In genomic region chr9:130588416-130588815, GRCh38 we compare ENCODE assay signal across 1 cellular context.
TF ChIP-seq lines count a peak whose summit lies in the region.

No MANE protein-coding gene starts in this region.

TF ChIP-seq in endothelial cell of umbilical vein, 7 proteins besides CTCF, POLR2A, EP300 and RAD21 (continued from another document):
- TF ChIP-seq GATA2 (IDR thresholded peaks at IDR 0.05; ENCODE audit: insufficient read depth, insufficient read length, low read depth, low read length) (no peak), POLR2AphosphoS5 (IDR thresholded peaks at IDR 0.05; ENCODE audit: insufficient read depth, low read depth, low read length) (no peak), EZH2 (IDR thresholded peaks at IDR 0.05; ENCODE audit: borderline replicate concordance, low read depth, low read length, severe bottlenecking) (no peak), JUN (IDR thresholded peaks at IDR 0.05; ENCODE audit: borderline replicate concordance, insufficient read depth, insufficient read length, low read depth) (no peak)
